Comparison of ENCODE assay signal across 26 cellular contexts in the genomic region with DNA sequence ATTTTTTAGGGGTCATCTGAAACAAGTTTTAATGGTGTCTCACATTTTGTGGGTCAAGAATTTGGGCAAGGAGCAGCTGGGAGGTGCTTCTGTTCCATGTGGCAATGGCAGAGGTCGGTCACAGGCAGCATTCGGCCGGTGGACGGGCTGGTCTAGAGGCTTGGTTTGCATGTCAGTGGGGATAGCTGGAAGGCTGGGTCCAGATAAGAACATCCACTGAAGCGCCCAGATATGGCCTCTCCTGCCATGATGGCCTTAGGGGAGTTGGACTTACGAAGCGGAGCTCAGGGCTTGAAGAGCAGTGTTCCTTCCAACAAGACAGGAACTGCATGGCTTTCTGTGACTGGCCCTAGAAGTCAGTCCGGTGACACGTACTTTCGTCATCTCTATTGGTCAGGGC.
"Had no signal": no experiment of that assay in that cellular context is flagged by ENCODE, and none has a peak within 500 bp of the region (broad histone marks: within the 10 kb centered on the region; RNA-seq: fewer than 3 reads in every experiment).

No MANE protein-coding gene starts in this region.

- ATAC-seq: naive thymus-derived CD4-positive, alpha-beta T cell; natural killer cell; pancreas; right lobe of liver; stimulated activated effector memory CD8-positive, alpha-beta T cell treated with anti-CD3 and anti-CD28 coated beads, Interleukin-12 subunit alpha, Interleukin-12 subunit beta, amount 100 ng/mL, for 72 hours; stimulated activated naive B cell treated with anti-CD40 and anti-IgM and Interleukin-4, amounts not matched to agents 10 μg/mL and 1 μg/mL and 100 μg/mL, for 72 hours had no signal

- H3K4me1 Mint-ChIP-seq: naive thymus-derived CD4-positive, alpha-beta T cell; natural killer cell; stimulated activated effector memory CD8-positive, alpha-beta T cell treated with anti-CD3 and anti-CD28 coated beads, Interleukin-12 subunit alpha, Interleukin-12 subunit beta, amount 100 ng/mL, for 72 hours had no signal

- H3K27me3 Mint-ChIP-seq: stimulated activated naive B cell treated with anti-CD40 and anti-IgM and Interleukin-4, amounts not matched to agents 10 μg/mL and 1 μg/mL and 100 μg/mL, for 72 hours; stimulated activated naive CD8-positive, alpha-beta T cell treated with anti-CD3 and anti-CD28 coated beads, Interleukin-15, Interleukin-2, amounts not matched to agents 100 ng/mL and 50 ng/mL, for 24 hours had no signal

- H3K27me3 ChIP-seq: neural progenitor cell, pancreas, right atrium auricular region, right lobe of liver, sigmoid colon, stomach, thyroid gland, tibial nerve, upper lobe of left lung, vagina had no signal

- H3K27ac ChIP-seq: neural progenitor cell, pancreas, prostate gland, right atrium auricular region, right lobe of liver, sigmoid colon, stomach, thoracic aorta, thyroid gland, tibial nerve, upper lobe of left lung, vagina had no signal

- H3K4me3 Mint-ChIP-seq: naive thymus-derived CD4-positive, alpha-beta T cell; natural killer cell; nephron; neural progenitor cell; stimulated activated effector memory CD8-positive, alpha-beta T cell treated with anti-CD3 and anti-CD28 coated beads, Interleukin-12 subunit alpha, Interleukin-12 subunit beta, amount 100 ng/mL, for 72 hours; stimulated activated naive B cell treated with anti-CD40 and anti-IgM and Interleukin-4, amounts not matched to agents 10 μg/mL and 1 μg/mL and 100 μg/mL, for 72 hours; stimulated activated naive CD8-positive, alpha-beta T cell treated with anti-CD3 and anti-CD28 coated beads, Interleukin-15, Interleukin-2, amounts not matched to agents 100 ng/mL and 50 ng/mL, for 24 hours had no signal

- H3K4me1 ChIP-seq: neural progenitor cell, prostate gland, right atrium auricular region, right lobe of liver, upper lobe of left lung had no signal

- H3K36me3 Mint-ChIP-seq: natural killer cell; stimulated activated effector memory CD8-positive, alpha-beta T cell treated with anti-CD3 and anti-CD28 coated beads, Interleukin-12 subunit alpha, Interleukin-12 subunit beta, amount 100 ng/mL, for 72 hours had no signal

- H3K27ac Mint-ChIP-seq: naive thymus-derived CD4-positive, alpha-beta T cell; natural killer cell; nephron; neural progenitor cell; stimulated activated effector memory CD8-positive, alpha-beta T cell treated with anti-CD3 and anti-CD28 coated beads, Interleukin-12 subunit alpha, Interleukin-12 subunit beta, amount 100 ng/mL, for 72 hours; stimulated activated naive B cell treated with anti-CD40 and anti-IgM and Interleukin-4, amounts not matched to agents 10 μg/mL and 1 μg/mL and 100 μg/mL, for 72 hours; stimulated activated naive CD8-positive, alpha-beta T cell treated with anti-CD3 and anti-CD28 coated beads, Interleukin-15, Interleukin-2, amounts not matched to agents 100 ng/mL and 50 ng/mL, for 24 hours had no signal

- H3K9me3 Mint-ChIP-seq: natural killer cell; stimulated activated effector memory CD8-positive, alpha-beta T cell treated with anti-CD3 and anti-CD28 coated beads, Interleukin-12 subunit alpha, Interleukin-12 subunit beta, amount 100 ng/mL, for 72 hours; stimulated activated naive B cell treated with anti-CD40 and anti-IgM and Interleukin-4, amounts not matched to agents 10 μg/mL and 1 μg/mL and 100 μg/mL, for 72 hours; stimulated activated naive CD8-positive, alpha-beta T cell treated with anti-CD3 and anti-CD28 coated beads, Interleukin-15, Interleukin-2, amounts not matched to agents 100 ng/mL and 50 ng/mL, for 24 hours had no signal

- H3K4me3 ChIP-seq: neural progenitor cell, pancreas, prostate gland, right atrium auricular region, right lobe of liver, sigmoid colon, stomach, thoracic aorta, thyroid gland, tibial nerve, upper lobe of left lung, vagina had no signal

- H3K36me3 ChIP-seq: neural progenitor cell, pancreas, prostate gland, right atrium auricular region, right lobe of liver, thyroid gland, upper lobe of left lung, vagina had no signal

- H3K9me3 ChIP-seq: pancreas, prostate gland, right lobe of liver, sigmoid colon, thoracic aorta, thyroid gland, vagina had no signal

- DNase-seq: naive thymus-derived CD4-positive, alpha-beta T cell; natural killer cell; occipital lobe; pancreas; retina; right lobe of liver; sigmoid colon; small intestine; stimulated activated CD4-positive, alpha-beta T cell treated with anti-CD3 and anti-CD28 coated beads, Interleukin-15, amount 100 ng/mL, for 24 hours; stimulated activated CD4-positive, alpha-beta T cell treated with anti-CD3 and anti-CD28 coated beads, Interleukin-2, amount 100 ng/mL, for 24 hours; stimulated activated CD4-positive, alpha-beta T cell treated with anti-CD3 and anti-CD28 coated beads, Interleukin-2, amount 100 ng/mL, for 48 hours; stimulated activated CD4-positive, alpha-beta T cell treated with anti-CD3 and anti-CD28 coated beads, Interleukin-4, amount 100 ng/mL, for 24 hours; stimulated activated naive B cell treated with anti-CD40 and anti-IgM and Interleukin-4, amounts not matched to agents 10 μg/mL and 1 μg/mL and 100 μg/mL, for 72 hours; stimulated activated naive CD4-positive, alpha-beta T cell treated with Interleukin-2 at 50 U/mL for 16 hours; stomach; thyroid gland had no signal
